ENCODE assay signal across 8 cellular contexts in the genomic region with DNA sequence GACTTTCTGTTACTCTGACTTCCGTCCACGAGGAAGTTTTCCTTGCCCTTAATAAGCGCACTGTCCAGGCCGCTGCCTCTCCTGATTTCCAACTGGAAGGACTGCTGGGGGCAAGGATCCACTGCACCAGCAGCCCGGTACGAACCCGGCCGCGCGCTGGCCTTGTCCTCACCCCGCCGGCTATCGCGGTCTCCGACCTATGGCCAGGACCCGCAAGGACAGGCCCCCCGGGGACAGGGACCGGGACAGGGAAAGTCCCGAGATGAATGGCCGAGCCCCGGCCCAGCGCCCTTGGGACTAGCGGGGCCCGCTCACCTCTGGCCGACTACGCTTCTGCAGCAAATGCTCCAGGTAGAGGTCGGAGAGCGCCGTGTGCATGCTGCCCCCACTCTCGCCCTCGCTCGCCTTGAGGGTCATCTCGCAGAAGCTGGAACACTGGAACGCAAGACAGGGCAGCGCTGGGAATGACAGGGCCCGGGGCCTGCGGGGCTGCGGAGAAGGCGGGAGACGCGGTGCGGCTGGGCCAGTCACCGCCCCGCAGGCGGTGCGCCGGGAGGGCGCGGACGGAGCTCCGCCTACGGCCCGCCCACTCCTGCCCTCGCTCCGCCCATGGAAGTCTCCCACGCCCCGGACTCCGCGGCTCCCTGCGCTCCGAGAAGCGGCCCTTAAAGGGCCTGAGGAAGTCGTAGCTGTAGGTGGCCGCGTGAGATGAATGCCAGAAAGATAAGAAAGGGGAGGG. TPM values are rescaled to one million over a fixed set of nuclear protein-coding genes. Genes with fewer than 3 reads are reported as not detected.
A peak's percentile ranks its signal among the peaks of the same experiment; 100 is the strongest.
DNase-seq lines count a peak whose midpoint lies in the region; ATAC-seq and TF ChIP-seq lines count a peak whose summit lies in the region.

A gene (minus strand): TSS at position 529 of the 739 bp plus-strand sequence. CDS start 112 bp downstream, at position 417.

- no peaks in the 10 kb centered on the region for H3K36me3 Mint-ChIP-seq in Caco-2 (ENCODE audit: insufficient read depth, unreplicated experiment)
- H3K36me3 Mint-ChIP-seq in nephron progenitor cell (ENCODE audit: low read depth) = peaks cover 5% of the 10 kb centered on the region
- H3K36me3 Mint-ChIP-seq in stimulated activated naive CD8-positive, alpha-beta T cell treated with anti-CD3 and anti-CD28 coated beads, Interleukin-15, Interleukin-2, amounts not matched to agents 100 ng/mL and 50 ng/mL, for 24 hours (ENCODE audit: low read depth) = no peaks in the 10 kb centered on the region

- DNase-seq in Caco-2 = peak; percentile 75 to 86
- peak; percentile 60 to 73 for DNase-seq in HL-60 (ENCODE audit: low read depth in 1 of 2, low spot score in 1 of 2)
- DNase-seq in RPMI7951 (ENCODE audit: low read depth) = peak; percentile 62
- peak; percentile 70 for DNase-seq in activated effector memory CD4-positive, alpha-beta T cell treated with Interleukin-2 at 50 U/mL for 16 hours
- DNase-seq in fibroblast of the conjunctiva (ENCODE audit: low read depth) = peak; percentile 33
- DNase-seq in nephron progenitor cell = peak; percentile 83

- intact Hi-C loops in Caco-2 (cut with micrococcal nuclease; ENCODE audit: unreplicated experiment) = loop anchor here (1.0 kb wide), 1 partner anchor 43 kb away; a partner anchor contains a TSS

- no peaks in the 10 kb centered on the region for H3K4me1 Mint-ChIP-seq in Caco-2 (ENCODE audit: low read depth, unreplicated experiment)
- H3K4me1 Mint-ChIP-seq in nephron progenitor cell = peaks cover 43% of the 10 kb centered on the region
- peaks cover 52% of the 10 kb centered on the region for H3K4me1 Mint-ChIP-seq in stimulated activated naive CD8-positive, alpha-beta T cell treated with anti-CD3 and anti-CD28 coated beads, Interleukin-15, Interleukin-2, amounts not matched to agents 100 ng/mL and 50 ng/mL, for 24 hours (ENCODE audit: low read depth)

- H3K27me3 Mint-ChIP-seq in Caco-2 (ENCODE audit: insufficient read depth, unreplicated experiment) = no peaks in the 10 kb centered on the region
- no peaks in the 10 kb centered on the region for H3K27me3 Mint-ChIP-seq in nephron progenitor cell (ENCODE audit: low read depth, poor library complexity)
- H3K27me3 Mint-ChIP-seq in stimulated activated naive CD8-positive, alpha-beta T cell treated with anti-CD3 and anti-CD28 coated beads, Interleukin-15, Interleukin-2, amounts not matched to agents 100 ng/mL and 50 ng/mL, for 24 hours = no peaks in the 10 kb centered on the region

- H3K4me3 ChIP-seq in Caco-2 (ENCODE audit: low read depth, low read length) = peak within 1 kb of the TSS; percentile 63
- H3K4me3 ChIP-seq in HL-60 (replicated peaks; ENCODE audit: insufficient read depth, low read length) = peak within 1 kb of the TSS; percentile 64

- no peak for TF ChIP-seq CTCF in Caco-2 (IDR thresholded peaks at IDR 0.05; ENCODE audit: insufficient read depth in 1 of 2, low read depth in 1 of 2, low read length in 1 of 2, severe bottlenecking in 1 of 2, unreplicated experiment in 1 of 2)
- no peak for TF ChIP-seq CTCF in HL-60 (IDR thresholded peaks at IDR 0.05; ENCODE audit: insufficient read depth, low read length)
- no peak for TF ChIP-seq CTCF in nephron progenitor cell (IDR thresholded peaks at IDR 0.05)

- ATAC-seq in GM19463 (IDR thresholded peaks at IDR 0.05; ENCODE audit: unreplicated experiment) = peak; percentile 89

- BruUV-seq in Caco-2 (replicated peaks; lab: Mats Ljungman, UMichigan) = no TSS peak

- H3K27ac Mint-ChIP-seq in Caco-2 (ENCODE audit: unreplicated experiment) = peak within 1 kb of the TSS; percentile 73
- H3K27ac Mint-ChIP-seq in nephron progenitor cell = no peak within 1 kb of the TSS
- H3K27ac Mint-ChIP-seq in stimulated activated naive CD8-positive, alpha-beta T cell treated with anti-CD3 and anti-CD28 coated beads, Interleukin-15, Interleukin-2, amounts not matched to agents 100 ng/mL and 50 ng/mL, for 24 hours = no peak within 1 kb of the TSS

- POLR2A ChIA-PET in Caco-2 (lab: Charles Lee) = interaction anchor here (0.6 to 1.7 kb wide), 4 partner anchors 24 to 1193 kb away, joined by 3 to 4 read pairs (median 4); a partner anchor contains a TSS

- H3K4me3 Mint-ChIP-seq in Caco-2 (ENCODE audit: unreplicated experiment) (peak within 1 kb of the TSS; percentile 87), nephron progenitor cell (peak within 1 kb of the TSS; percentile 85)
- peak within 1 kb of the TSS; percentile 79 for H3K4me3 Mint-ChIP-seq in stimulated activated naive CD8-positive, alpha-beta T cell treated with anti-CD3 and anti-CD28 coated beads, Interleukin-15, Interleukin-2, amounts not matched to agents 100 ng/mL and 50 ng/mL, for 24 hours

- peak within 1 kb of the TSS; percentile 82 for H3K27ac ChIP-seq in HL-60 (replicated peaks)

- H3K36me3 ChIP-seq in Caco-2 (ENCODE audit: control insufficient read depth, insufficient read depth, low read length) = no peaks in the 10 kb centered on the region

- no peaks in the 10 kb centered on the region for H3K27me3 ChIP-seq in Caco-2 (replicated peaks; ENCODE audit: control insufficient read depth, insufficient read depth, low read length)
- H3K27me3 ChIP-seq in HL-60 (ENCODE audit: insufficient read depth, poor library complexity, severe bottlenecking) = no peaks in the 10 kb centered on the region

- H3K9me3 Mint-ChIP-seq in Caco-2 (ENCODE audit: unreplicated experiment) (no peaks in the 10 kb centered on the region), nephron progenitor cell (peaks cover 58% of the 10 kb centered on the region)
- H3K9me3 Mint-ChIP-seq in stimulated activated naive CD8-positive, alpha-beta T cell treated with anti-CD3 and anti-CD28 coated beads, Interleukin-15, Interleukin-2, amounts not matched to agents 100 ng/mL and 50 ng/mL, for 24 hours = no peaks in the 10 kb centered on the region

- no peaks in the 10 kb centered on the region for H3K9me3 ChIP-seq in Caco-2

- H3K4me1 ChIP-seq in Caco-2 = peaks cover 17% of the 10 kb centered on the region

- CTCF ChIA-PET in Caco-2 (lab: Charles Lee) = interaction anchor here (0.6 kb wide), 2 partner anchors 22 to 29 kb away, joined by 3 read pairs; no protein-coding TSS in a partner anchor

RNA-seq across cellular contexts. Expression of the gene that starts here (rescaled TPM):
- total RNA-seq in Caco-2 (2022) = 26.6 and 27.0 TPM in 2 replicates
- 13.8 and 14.3 TPM in 2 replicates for total RNA-seq in RPMI7951 (2014; rRNA removed; shearing (Covaris generic))

Comparison
In these comparisons a context has a peak if more than half of its experiments do, and no peak if none do; other contexts are left out.
1. Peak in every context shown above with its lines: DNase-seq, ATAC-seq, H3K4me3 ChIP-seq and H3K27ac ChIP-seq.
2. DNase-seq: peak in every context shown above with its lines; median percentile 83 in nephron progenitor cell; 80 in Caco-2; 70 in activated effector memory CD4-positive, alpha-beta T cell treated with Interleukin-2 at 50 U/mL for 16 hours; 66 in HL-60; 62 in RPMI7951; 33 in fibroblast of the conjunctiva.